In the genomic region with DNA sequence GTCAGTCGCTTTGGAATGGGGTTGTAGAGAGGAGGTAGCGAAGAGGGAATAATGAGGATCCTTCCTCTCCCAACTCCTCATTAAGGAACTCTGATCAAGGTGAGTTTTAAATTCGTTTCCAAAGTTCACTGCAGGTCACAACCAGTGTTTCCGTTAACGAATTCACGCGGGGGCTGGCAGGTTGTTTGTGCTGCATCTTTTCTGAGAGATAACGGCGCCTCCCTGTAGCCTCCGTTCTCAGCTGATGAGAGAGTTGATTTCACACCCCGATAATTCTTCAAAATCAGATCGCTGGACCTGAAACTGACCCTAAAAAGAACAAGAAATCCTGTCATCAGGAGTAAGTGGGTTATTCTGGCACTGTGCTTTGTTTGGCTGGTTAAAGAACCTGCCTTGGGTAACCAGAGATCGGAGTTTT, we compare ENCODE assay signal across 9 cellular contexts. TPM values are rescaled to one million over a fixed set of nuclear protein-coding genes. Genes with fewer than 3 reads are reported as not detected.
DNase-seq lines count a peak whose midpoint lies in the region; TF ChIP-seq lines count a peak whose summit lies in the region.
"Had no signal": no experiment of that assay in that cellular context is flagged by ENCODE, and none has a peak within 500 bp of the region (broad histone marks: within the 10 kb centered on the region; RNA-seq: fewer than 3 reads in every experiment).

No MANE protein-coding gene starts in this region.

- H3K9ac ChIP-seq in SK-N-MC (ENCODE audit: insufficient read length) (peak overlapping the region; percentile 79), colonic mucosa (ENCODE audit: low read depth in 2 of 2, low read length in 2 of 2) (no peak overlapping the region)

- intact Hi-C loops in colonic mucosa (cut with DNase I): no loop called here

- no peaks in the 10 kb centered on the region for H3K9me3 ChIP-seq in SK-N-MC (ENCODE audit: low read depth, low read length)
- no peaks in the 10 kb centered on the region for H3K9me3 ChIP-seq in colonic mucosa
- H3K9me3 ChIP-seq: tibial nerve had no signal

- no peak overlapping the region for H3K27ac ChIP-seq in SK-N-MC
- H3K27ac ChIP-seq in colonic mucosa: no peak overlapping the region
- H3K27ac ChIP-seq: tibial nerve, VCaP had no signal

- H3K27me3 ChIP-seq in colonic mucosa: peaks cover 35% of the 10 kb centered on the region

- H3K36me3 ChIP-seq in SK-N-MC (ENCODE audit: insufficient read depth, low read length): no peaks in the 10 kb centered on the region
- H3K36me3 ChIP-seq in colonic mucosa: no peaks in the 10 kb centered on the region
- H3K36me3 ChIP-seq: tibial nerve had no signal

- peak overlapping the region; percentile 94 for H3K4me3 ChIP-seq in SK-N-MC
- peak overlapping the region; percentile 12 for H3K4me3 ChIP-seq in colonic mucosa
- H3K4me3 ChIP-seq in retinal pigment epithelial cell (ENCODE audit: low read length): peak overlapping the region; percentile 66

- H3K4me1 ChIP-seq in colonic mucosa: peaks cover 11% of the 10 kb centered on the region

- peak; percentile 18 for DNase-seq in GM20000 (ENCODE audit: low spot score)
- no peak for DNase-seq in SK-N-MC (ENCODE audit: low read depth, low spot score)
- DNase-seq in colonic mucosa: no peak
- no peak for DNase-seq in retinal pigment epithelial cell (ENCODE audit: low read depth)
- no peak for DNase-seq in NCI-H2227 (lab: John Stamatoyannopoulos, UW; ENCODE audit: unreplicated experiment)
- no peak for DNase-seq in KG1 (lab: John Stamatoyannopoulos, UW)
- no peak for DNase-seq in LoVo (ENCODE audit: low spot score)

- TF ChIP-seq CTCF in GM20000 (IDR thresholded peaks at IDR 0.05; ENCODE audit: extremely low read depth, missing control alignments) (peak; percentile 2), colonic mucosa (IDR thresholded peaks at IDR 0.05) (no peak), retinal pigment epithelial cell (conservative IDR thresholded peaks at IDR 0.05; ENCODE audit: low read depth, low read length) (no peak)

RNA-seq across cellular contexts. Expression of a gene that starts 33.2 kb away (rescaled TPM):
- total RNA-seq in colonic mucosa: 10 to 100 TPM; 41.7 to 53.3 TPM

RNA-seq across cellular contexts. Expression of a gene that starts 51.1 kb away (rescaled TPM):
- total RNA-seq in colonic mucosa: 1 to 10 TPM; 4.1 to 8.7 TPM

Comparison
In these comparisons a context has a peak if more than half of its experiments do, and no peak if none do; other contexts are left out.
1. H3K4me3 ChIP-seq: peak in every context shown above with its lines; median percentile 94 in SK-N-MC; 66 in retinal pigment epithelial cell; 12 in colonic mucosa.